In genomic region chr9:69120380-69121154, GRCh38 we compare ENCODE assay signal across 8 cellular contexts. TPM values are rescaled to one million over a fixed set of nuclear protein-coding genes. Genes with fewer than 3 reads are reported as not detected.
DNase-seq lines count a peak whose midpoint lies in the region; ATAC-seq and TF ChIP-seq lines count a peak whose summit lies in the region.

No MANE protein-coding gene starts in this region.

- ATAC-seq in aorta (ENCODE audit: low FRiP score), result peak; percentile 40

- H3K14ac ChIP-seq in H9 (ENCODE audit: insufficient read depth, low read length), result peak overlapping the region; percentile 94

- H3K27ac Mint-ChIP-seq in H9, result peak overlapping the region; percentile 100
- H3K27ac Mint-ChIP-seq in endothelial cell (ENCODE audit: unreplicated experiment), result peak overlapping the region; percentile 96

- H3K56ac ChIP-seq in H9 (ENCODE audit: insufficient read length, low read depth, low read length), result peak overlapping the region; percentile 37

- H3K9me3 Mint-ChIP-seq in H9 (no peaks in the 10 kb centered on the region; a peak in 1 of 5 replicates), endothelial cell (ENCODE audit: unreplicated experiment) (no peaks in the 10 kb centered on the region)

- H3K4me2 ChIP-seq in BLaER1 treated with 17β-estradiol and CSF1 and Interleukin-3, amounts not matched to agents 10 nM and 100 nM, result peak overlapping the region; percentile 86 to 100 (median 99)
- H3K4me2 ChIP-seq in H9 (ENCODE audit: insufficient read depth, insufficient read length, low read length), result peak overlapping the region; percentile 82

- H3K79me1 ChIP-seq in H9 (ENCODE audit: insufficient read depth, low read depth, low read length, poor library complexity, severe bottlenecking), result no peaks in the 10 kb centered on the region

- no peak for TF ChIP-seq CTCF in H9 (conservative IDR thresholded peaks at IDR 0.05)
- TF ChIP-seq CTCF in Peyer's patch (IDR thresholded peaks at IDR 0.05), result no peak
- no peak for TF ChIP-seq CTCF in endothelial cell (IDR thresholded peaks at IDR 0.05; ENCODE audit: unreplicated experiment)

- H2BK12ac ChIP-seq in H9 (ENCODE audit: insufficient read length, low read depth, low read length), result no peak overlapping the region

- no peak overlapping the region for H3T11ph ChIP-seq in H9 (ENCODE audit: low read length)

- H2AFZ ChIP-seq in H9 (ENCODE audit: low read length), result no peak overlapping the region

- H3K4me3 ChIP-seq in BLaER1 treated with 17β-estradiol and CSF1 and Interleukin-3, amounts not matched to agents 10 nM and 100 nM, result peak overlapping the region; percentile 67 to 84 (median 76)
- H3K4me3 ChIP-seq in Peyer's patch, result peak overlapping the region; percentile 49 to 98 (median 74)
- peak overlapping the region; percentile 69 to 92 for H3K4me3 ChIP-seq in mucosa of rectum (ENCODE audit: low read length in 2 of 2)
- peak overlapping the region; percentile 84 to 87 for H3K4me3 ChIP-seq in aorta (ENCODE audit: low read length in 2 of 2)

- peaks cover 15% of the 10 kb centered on the region for H3K23me2 ChIP-seq in H9 (ENCODE audit: insufficient read length, low read depth, low read length, poor library complexity, severe bottlenecking)

- no peak overlapping the region for H2BK15ac ChIP-seq in H9 (ENCODE audit: low read depth, low read length)

- peaks cover 0 to 25% (median 0%) of the 10 kb centered on the region in 11 experiments; a peak in 5 of 22 replicates for H3K27me3 ChIP-seq in BLaER1 treated with 17β-estradiol and CSF1 and Interleukin-3, amounts not matched to agents 10 nM and 100 nM
- H3K27me3 ChIP-seq in H9 (ENCODE audit: insufficient read depth, low read length) (no peaks in the 10 kb centered on the region), Peyer's patch (no peaks in the 10 kb centered on the region), mucosa of rectum (ENCODE audit: control insufficient read depth in 2 of 2, insufficient read depth in 2 of 2, low read length in 2 of 2) (no peaks in the 10 kb centered on the region), aorta (ENCODE audit: control insufficient read depth in 1 of 2, insufficient read depth in 2 of 2, low read length in 1 of 2) (no peaks in the 10 kb centered on the region)

- H3K9ac ChIP-seq in BLaER1 treated with 17β-estradiol and CSF1 and Interleukin-3, amounts not matched to agents 10 nM and 100 nM, result peak overlapping the region in 9 of 11 experiments; percentile 49 to 81 (median 75); a peak in 15 of 22 replicates
- H3K9ac ChIP-seq in H9 (ENCODE audit: extremely low read depth, insufficient read length, low read length) (peak overlapping the region; percentile 59), mucosa of rectum (ENCODE audit: low read depth in 1 of 2, low read length in 2 of 2) (peak overlapping the region; percentile 86 to 87)

- H4K8ac ChIP-seq in H9 (replicated peaks; ENCODE audit: insufficient read length, low read depth, low read length), result no peak overlapping the region

- no CpG with 5 or more reads among the region's 27 CpGs for WGBS in H9 (ENCODE audit: extremely low coverage, insufficient read length, low lambda C conversion rate)
- 48 to 50% methylated on average over 27 of the region's 27 CpGs for WGBS in aorta, 2 donors

- peak overlapping the region; percentile 48 for H2BK5ac ChIP-seq in H9 (ENCODE audit: insufficient read length, low read length)

- intact Hi-C loops in aorta (cut with DNase I), result loop anchor here in 1 of 2 donors (2.0 kb wide), 1 partner anchor 66 kb away; no protein-coding TSS in a partner anchor

- no peak overlapping the region for H2BK20ac ChIP-seq in H9 (ENCODE audit: low read depth, low read length, poor library complexity, severe bottlenecking)

- H3K36me3 Mint-ChIP-seq in H9 (ENCODE audit: insufficient read depth in 1 of 3, low read depth in 3 of 3) (peaks cover 0 to 2% (median 0%) of the 10 kb centered on the region in 3 experiments; a peak in 4 of 7 replicates), endothelial cell (ENCODE audit: low read depth, unreplicated experiment) (no peaks in the 10 kb centered on the region)

- peaks cover 18 to 20% of the 10 kb centered on the region in 2 experiments for H3K4me1 Mint-ChIP-seq in H9
- peaks cover 19% of the 10 kb centered on the region for H3K4me1 Mint-ChIP-seq in endothelial cell (ENCODE audit: unreplicated experiment)

- H3K27ac ChIP-seq in BLaER1 treated with 17β-estradiol and CSF1 and Interleukin-3, amounts not matched to agents 10 nM and 100 nM, result peak overlapping the region in 7 of 11 experiments; percentile 29 to 75 (median 64); a peak in 9 of 22 replicates
- H3K27ac ChIP-seq in H9 (ENCODE audit: insufficient read length, low read depth, low read length) (peak overlapping the region; percentile 88), Peyer's patch (peak overlapping the region; percentile 67 to 99 (median 88)), mucosa of rectum (ENCODE audit: low read depth in 2 of 2, low read length in 2 of 2) (peak overlapping the region; percentile 96), aorta (ENCODE audit: low read depth in 1 of 2, low read length in 2 of 2) (peak overlapping the region in 1 of 2 donors; percentile 81)

- no peak overlapping the region for H3K23ac ChIP-seq in H9 (ENCODE audit: insufficient read length, low read depth, low read length)

- no peaks in the 10 kb centered on the region for H3K9me3 ChIP-seq in BLaER1 treated with 17β-estradiol and CSF1 and Interleukin-3, amounts not matched to agents 10 nM and 100 nM (replicated peaks in 1 of 11)
- H3K9me3 ChIP-seq in H9 (ENCODE audit: control insufficient read depth, low read depth, low read length) (no peaks in the 10 kb centered on the region), Peyer's patch (no peaks in the 10 kb centered on the region), mucosa of rectum (ENCODE audit: control insufficient read depth in 2 of 2, low read length in 2 of 2) (no peaks in the 10 kb centered on the region), aorta (ENCODE audit: control insufficient read depth, low read length) (no peaks in the 10 kb centered on the region)

- no peaks in the 10 kb centered on the region for H3K36me3 ChIP-seq in BLaER1 treated with 17β-estradiol and CSF1 and Interleukin-3, amounts not matched to agents 10 nM and 100 nM
- H3K36me3 ChIP-seq in Peyer's patch (no peaks in the 10 kb centered on the region), mucosa of rectum (ENCODE audit: control insufficient read depth in 2 of 2, insufficient read depth in 2 of 2, low read length in 2 of 2) (no peaks in the 10 kb centered on the region), aorta (ENCODE audit: control insufficient read depth in 1 of 2, insufficient read depth in 2 of 2, low read length in 1 of 2) (no peaks in the 10 kb centered on the region)

- peak; percentile 96 for DNase-seq in H9
- peak in 2 of 3 donors; percentile 90 to 92 for DNase-seq in Peyer's patch
- peak; percentile 59 for DNase-seq in endothelial cell (ENCODE audit: low spot score)
- DNase-seq in aorta, result no peak
- DNase-seq in AG08395 (ENCODE audit: low spot score), result no peak
- DNase-seq in foreskin melanocyte, result no peak

- no peaks in the 10 kb centered on the region for H3K27me3 Mint-ChIP-seq in H9 (ENCODE audit: low read depth)
- peaks cover 2% of the 10 kb centered on the region for H3K27me3 Mint-ChIP-seq in endothelial cell (ENCODE audit: unreplicated experiment)

- H2BK120ac ChIP-seq in H9 (ENCODE audit: low read depth, low read length, poor library complexity, severe bottlenecking), result peak overlapping the region; percentile 100

- peak; percentile 60 to 82 for TF ChIP-seq POLR2A in Peyer's patch (IDR thresholded peaks at IDR 0.05)

- H4K20me1 ChIP-seq in BLaER1 treated with 17β-estradiol and CSF1 and Interleukin-3, amounts not matched to agents 10 nM and 100 nM, result peaks cover 0 to 5% (median 0%) of the 10 kb centered on the region in 11 experiments; a peak in 1 of 22 replicates
- H4K20me1 ChIP-seq in H9 (ENCODE audit: control insufficient read depth, insufficient read depth, insufficient read length), result no peaks in the 10 kb centered on the region

- H4K5ac ChIP-seq in H9 (ENCODE audit: insufficient read length, low read depth, low read length), result peak overlapping the region; percentile 49

- peak overlapping the region; percentile 53; the same call in 1 of the 2 replicates for H3K4ac ChIP-seq in H9 (ENCODE audit: low read depth, low read length)

- no peak overlapping the region for H2AK5ac ChIP-seq in H9 (ENCODE audit: insufficient read length, low read length)

- H3K79me2 ChIP-seq in H9 (ENCODE audit: insufficient read depth, low read length), result peaks cover 3% of the 10 kb centered on the region; the same call in 1 of the 2 replicates

- peak overlapping the region; percentile 38 for H4K91ac ChIP-seq in H9 (ENCODE audit: insufficient read length, low read depth, low read length)

- peaks cover 6 to 25% (median 20%) of the 10 kb centered on the region in 10 experiments for H3K4me1 ChIP-seq in BLaER1 treated with 17β-estradiol and CSF1 and Interleukin-3, amounts not matched to agents 10 nM and 100 nM
- H3K4me1 ChIP-seq in H9 (ENCODE audit: insufficient read depth, low read length), result peaks cover 6% of the 10 kb centered on the region; the same call in 1 of the 2 replicates
- H3K4me1 ChIP-seq in Peyer's patch, result peaks cover 0 to 10% (median 1%) of the 10 kb centered on the region in 4 donors
- H3K4me1 ChIP-seq in mucosa of rectum (ENCODE audit: control insufficient read depth in 2 of 2, insufficient read depth in 2 of 2, low read length in 2 of 2), result peaks cover 4 to 13% of the 10 kb centered on the region in 2 donors
- H3K4me1 ChIP-seq in aorta (ENCODE audit: control insufficient read depth in 1 of 2, insufficient read depth in 2 of 2, low read length in 2 of 2), result no peaks in the 10 kb centered on the region

- peak overlapping the region; percentile 96 for H3K18ac ChIP-seq in H9 (ENCODE audit: insufficient read length, low read depth, low read length)

- H3K4me3 Mint-ChIP-seq in H9 (peak overlapping the region; percentile 93 to 95), endothelial cell (ENCODE audit: unreplicated experiment) (peak overlapping the region; percentile 90)

RNA-seq across cellular contexts. Expression of gene TJP2, which starts 53.5 kb away (rescaled TPM):
- total RNA-seq in H9 (2021), result 130 and 133 TPM in 2 replicates
- total RNA-seq in Peyer's patch, result 100 to 1,000 TPM; 102 to 405 (median 263) TPM
- 198 TPM for total RNA-seq in endothelial cell (ENCODE audit: unreplicated experiment)
- 100 to 1,000 TPM; 115 to 121 TPM for total RNA-seq in aorta
- 100 to 1,000 TPM in 1 of 2 donors, 10 to 100 TPM in 1; 32.4 to 105 TPM for polyA plus RNA-seq in aorta

Comparison
In these comparisons a context has a peak if more than half of its experiments do, and no peak if none do; other contexts are left out.
1. DNase-seq: peak in H9 (single experiment), Peyer's patch (2 of 3) and endothelial cell (single experiment); none in aorta (0 of 2), AG08395 (single experiment) and foreskin melanocyte (single experiment).
2. Peak in every context shown above with its lines, with median percentiles within 50 percentile points of each other: H3K4me3 ChIP-seq and H3K9ac ChIP-seq.